12 cellular contexts compared by ENCODE assay signal in genomic region chr12:88836156-88836555, GRCh38.
"Had no signal": no experiment of that assay in that cellular context is flagged by ENCODE, and none has a peak within 500 bp of the region (broad histone marks: within the 10 kb centered on the region; RNA-seq: fewer than 3 reads in every experiment).

No MANE protein-coding gene starts in this region.

- H3K4me3 ChIP-seq: skin epidermis, stomach, thoracic aorta, vagina had no signal

- DNase-seq: activated CD4-positive, alpha-beta T cell treated with anti-CD3 and anti-CD28 coated beads for 48 hours; activated CD8-positive, alpha-beta memory T cell treated with anti-CD3 and anti-CD28 coated beads for 24 hours; activated naive CD4-positive, alpha-beta T cell treated with Interleukin-2 at 50 U/mL for 16 hours; effector memory CD4-positive, alpha-beta T cell; glutamatergic neuron; immature natural killer cell; stimulated activated CD4-positive, alpha-beta T cell treated with anti-CD3 and anti-CD28 coated beads, Interleukin-4, amount 100 ng/mL, for 4 hours; stomach had no signal

- ATAC-seq: left lobe of liver had no signal

- H3K27me3 ChIP-seq: stomach, vagina had no signal

- H3K36me3 ChIP-seq: stomach, thoracic aorta, vagina had no signal
